19 cellular contexts compared by ENCODE assay signal in the genomic region with DNA sequence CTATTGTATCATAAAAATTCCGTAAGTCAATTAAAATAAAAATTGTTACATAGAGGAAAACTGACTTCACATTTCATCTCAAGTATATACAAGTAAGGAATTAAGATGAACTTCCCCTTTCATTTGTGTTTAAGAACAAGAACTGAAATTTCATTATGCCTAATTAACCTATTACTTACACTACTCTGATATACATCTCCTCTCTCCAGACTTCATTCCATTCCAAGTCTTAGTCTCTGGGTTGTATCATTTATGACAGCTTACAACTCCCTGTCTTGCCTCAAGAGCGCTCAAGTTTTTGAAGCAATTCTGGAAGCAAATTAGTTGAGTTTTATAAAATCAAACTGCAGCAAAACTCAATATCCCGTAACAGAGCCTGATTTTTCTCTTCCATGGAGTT.
"Had no signal": no experiment of that assay in that cellular context is flagged by ENCODE, and none has a peak within 500 bp of the region (broad histone marks: within the 10 kb centered on the region; RNA-seq: fewer than 3 reads in every experiment).

No MANE protein-coding gene starts in this region.

- H3K9me3 ChIP-seq: left ventricle myocardium inferior, ovary, spleen, thoracic aorta had no signal

- H3K36me3 ChIP-seq: left ventricle myocardium inferior, ovary, spleen, thoracic aorta had no signal

- H3K4me3 ChIP-seq: dorsolateral prefrontal cortex, left ventricle myocardium inferior, ovary, spleen, thoracic aorta had no signal

- DNase-seq: activated CD4-positive, alpha-beta memory T cell treated with anti-CD3 and anti-CD28 coated beads, Interleukin-2, amount 10 ng/mL, durations not matched to agents 7 days and 5 days; activated CD4-positive, alpha-beta T cell treated with anti-CD3 and anti-CD28 coated beads for 4 hours; activated effector memory CD4-positive, alpha-beta T cell treated with Interleukin-2 at 50 U/mL for 16 hours; activated naive CD4-positive, alpha-beta T cell treated with anti-CD3 and anti-CD28 coated beads, Interleukin-2, amount 50 U/mL, for 16 hours; activated T-cell treated with anti-CD3 and anti-CD28 coated beads, Interleukin-2, amount 50 U/mL, for 24 hours; dorsolateral prefrontal cortex; endodermal cell; erythroblast; hippocampal formation; kidney; left ventricle myocardium inferior; ovary; spleen; stimulated activated CD4-positive, alpha-beta T cell treated with anti-CD3 and anti-CD28 coated beads, Interleukin-1b, Interleukin-23, amount 100 ng/mL, for 48 hours; T-helper 1 cell; T1000; WERI-Rb-1 had no signal

- H3K27ac ChIP-seq: dorsolateral prefrontal cortex, left ventricle myocardium inferior, ovary, spleen, thoracic aorta, WERI-Rb-1 had no signal

- ATAC-seq: sciatic nerve had no signal

- H3K27me3 ChIP-seq: dorsolateral prefrontal cortex, ovary, spleen had no signal
